22 cellular contexts compared by ENCODE assay signal in the genomic region with DNA sequence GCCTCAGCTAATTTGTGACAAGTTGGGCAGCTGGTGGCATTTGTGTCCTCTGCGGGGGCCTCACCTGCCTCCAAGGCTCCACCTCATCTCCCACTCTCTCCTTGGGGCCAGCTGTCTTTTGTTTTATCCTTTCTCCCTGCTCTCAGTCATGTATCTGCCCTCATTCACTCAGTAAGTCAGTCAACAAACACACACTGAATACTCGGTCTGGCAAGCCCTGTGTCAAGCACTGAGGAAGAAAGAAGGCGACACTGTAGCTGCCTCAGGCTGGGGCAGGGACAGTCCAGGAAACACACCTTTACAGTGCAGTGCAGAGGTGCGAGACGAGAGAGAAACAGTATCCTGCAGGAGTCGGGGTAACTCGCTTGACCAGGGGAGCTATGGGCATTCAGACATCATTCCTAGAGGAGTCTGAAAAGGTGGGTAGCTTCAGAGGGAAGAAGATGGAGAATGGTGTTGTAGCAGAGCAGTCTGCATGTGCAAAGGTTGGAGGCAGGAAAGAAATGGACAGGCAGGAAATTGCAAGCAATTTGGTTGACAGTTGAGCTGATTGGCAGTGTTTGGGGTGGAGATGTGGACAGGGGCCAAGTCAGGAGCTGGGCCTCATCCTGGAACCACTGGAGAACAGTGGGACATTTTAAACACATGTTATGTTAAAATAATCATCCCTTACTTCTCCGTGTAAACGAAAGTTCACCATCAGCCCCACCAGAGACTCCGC. TPM values are rescaled to one million over a fixed set of nuclear protein-coding genes. Genes with fewer than 3 reads are reported as not detected.
DNase-seq lines count a peak whose midpoint lies in the region; ATAC-seq, FAIRE-seq and TF ChIP-seq lines count a peak whose summit lies in the region.
"Had no signal": no experiment of that assay in that cellular context is flagged by ENCODE, and none has a peak within 500 bp of the region (broad histone marks: within the 10 kb centered on the region; RNA-seq: fewer than 3 reads in every experiment).

No MANE protein-coding gene starts in this region.

- H3K36me3 ChIP-seq in bronchial epithelial cell (ENCODE audit: control insufficient read depth, insufficient read depth, low read length) = no peaks in the 10 kb centered on the region

- no peak overlapping the region for H3K4me3 Mint-ChIP-seq in progenitor cell of endocrine pancreas (ENCODE audit: low read depth)
- H3K4me3 Mint-ChIP-seq: activated naive CD8-positive, alpha-beta T cell treated with anti-CD3 and anti-CD28 coated beads for 36 hours; activated T-helper 1 cell treated with anti-CD3 and anti-CD28 coated beads, Interleukin-12 subunit alpha, Interleukin-12 subunit beta, Interleukin-2, Interleukin-4 antibody, amounts not matched to agents 30 ng/mL and 10 ng/mL and 1 ng/mL, durations not matched to agents 14 hours and 24 hours and 36 hours; GM23338; T-helper 17 cell had no signal

- peak overlapping the region; percentile 99 for H3K27ac Mint-ChIP-seq in progenitor cell of endocrine pancreas
- H3K27ac Mint-ChIP-seq: activated naive CD8-positive, alpha-beta T cell treated with anti-CD3 and anti-CD28 coated beads for 36 hours; activated T-helper 1 cell treated with anti-CD3 and anti-CD28 coated beads, Interleukin-12 subunit alpha, Interleukin-12 subunit beta, Interleukin-2, Interleukin-4 antibody, amounts not matched to agents 30 ng/mL and 10 ng/mL and 1 ng/mL, durations not matched to agents 14 hours and 24 hours and 36 hours; GM23338; T-helper 17 cell had no signal

- FAIRE-seq in bronchial epithelial cell (lab: Jason Lieb, UNC) = peak; percentile 70
- FAIRE-seq: GM18507 had no signal

- intact Hi-C loops in left colon (cut with DNase I, micrococcal nuclease) = no loop called here

- no peak overlapping the region for H3K4me3 ChIP-seq in bronchial epithelial cell (ENCODE audit: low read depth, low read length)
- H3K4me3 ChIP-seq: GM23338 had no signal

- peaks cover 74% of the 10 kb centered on the region for H3K4me1 Mint-ChIP-seq in progenitor cell of endocrine pancreas (ENCODE audit: low read depth)
- H3K4me1 Mint-ChIP-seq: activated naive CD8-positive, alpha-beta T cell treated with anti-CD3 and anti-CD28 coated beads for 36 hours had no signal

- ATAC-seq in left colon (peak; percentile 65), GM19455 (IDR thresholded peaks at IDR 0.05; ENCODE audit: unreplicated experiment) (no peak), GM18907 (IDR thresholded peaks at IDR 0.05; ENCODE audit: unreplicated experiment) (no peak), esophagus mucosa (no peak)
- ATAC-seq: T-helper 17 cell had no signal

- H3K36me3 Mint-ChIP-seq in progenitor cell of endocrine pancreas (ENCODE audit: insufficient read depth) = no peaks in the 10 kb centered on the region
- H3K36me3 Mint-ChIP-seq: activated naive CD8-positive, alpha-beta T cell treated with anti-CD3 and anti-CD28 coated beads for 36 hours had no signal

- no peaks in the 10 kb centered on the region for H3K27me3 Mint-ChIP-seq in progenitor cell of endocrine pancreas
- H3K27me3 Mint-ChIP-seq: activated naive CD8-positive, alpha-beta T cell treated with anti-CD3 and anti-CD28 coated beads for 36 hours had no signal

- DNase-seq in bronchial epithelial cell (ENCODE audit: low read depth) (no peak), left colon (peak in 1 of 2 donors; percentile 71), progenitor cell of endocrine pancreas (ENCODE audit: low spot score, unreplicated experiment) (no peak)
- DNase-seq: activated CD8-positive, alpha-beta memory T cell treated with anti-CD3 and anti-CD28 coated beads for 24 hours; activated naive CD8-positive, alpha-beta T cell treated with anti-CD3 and anti-CD28 coated beads for 36 hours; cortex of kidney; foreskin melanocyte; NCI-H1105 treated with DMSO at 0.1 percent for 48 hours; NCI-H526 treated with DMSO at 0.1 percent for 48 hours; stimulated activated CD4-positive, alpha-beta T cell treated with anti-CD3 and anti-CD28 coated beads, Interleukin-2, amount 100 ng/mL, for 24 hours; T-helper 17 cell had no signal

- no peaks in the 10 kb centered on the region for H3K9me3 Mint-ChIP-seq in progenitor cell of endocrine pancreas (ENCODE audit: low read depth)
- H3K9me3 Mint-ChIP-seq: activated naive CD8-positive, alpha-beta T cell treated with anti-CD3 and anti-CD28 coated beads for 36 hours; activated T-helper 1 cell treated with anti-CD3 and anti-CD28 coated beads, Interleukin-12 subunit alpha, Interleukin-12 subunit beta, Interleukin-2, Interleukin-4 antibody, amounts not matched to agents 30 ng/mL and 10 ng/mL and 1 ng/mL, durations not matched to agents 14 hours and 24 hours and 36 hours; GM23338 had no signal

- no peaks in the 10 kb centered on the region for H3K27me3 ChIP-seq in bronchial epithelial cell (ENCODE audit: control insufficient read depth, insufficient read depth, low read length)

- TF ChIP-seq CTCF in bronchial epithelial cell (IDR thresholded peaks at IDR 0.05; ENCODE audit: insufficient read depth, low read length, severe bottlenecking) = no peak
- no peak for TF ChIP-seq CTCF in progenitor cell of endocrine pancreas (IDR thresholded peaks at IDR 0.05; ENCODE audit: unreplicated experiment)

RNA-seq across cellular contexts. Expression of a gene that starts 34.9 kb away (rescaled TPM):
- total RNA-seq in bronchial epithelial cell = not detected in 2 replicates
- total RNA-seq in left colon = under 1 TPM in 1 of 2 donors, not detected in 1; 0.45 TPM
- 33.1 and 34.9 TPM in 2 replicates for total RNA-seq in progenitor cell of endocrine pancreas
- not detected for total RNA-seq in esophagus mucosa
- total RNA-seq: activated naive CD8-positive, alpha-beta T cell treated with anti-CD3 and anti-CD28 coated beads for 36 hours; activated T-helper 1 cell treated with anti-CD3 and anti-CD28 coated beads, Interleukin-12 subunit alpha, Interleukin-12 subunit beta, Interleukin-2, Interleukin-4 antibody, amounts not matched to agents 30 ng/mL and 10 ng/mL and 1 ng/mL, durations not matched to agents 14 hours and 24 hours and 36 hours; Daoy; GM23338; HT1080; LHCN-M2; OCI-LY7; osteoblast; T-helper 17 cell had no signal

RNA-seq across cellular contexts. Expression of a gene that starts 54.9 kb away (rescaled TPM):
- total RNA-seq in bronchial epithelial cell (0.26 TPM in 1 of 2 replicates, not detected in the other), left colon (not detected), progenitor cell of endocrine pancreas (33.0 and 37.4 TPM in 2 replicates), esophagus mucosa (not detected)
- total RNA-seq: activated naive CD8-positive, alpha-beta T cell treated with anti-CD3 and anti-CD28 coated beads for 36 hours; activated T-helper 1 cell treated with anti-CD3 and anti-CD28 coated beads, Interleukin-12 subunit alpha, Interleukin-12 subunit beta, Interleukin-2, Interleukin-4 antibody, amounts not matched to agents 30 ng/mL and 10 ng/mL and 1 ng/mL, durations not matched to agents 14 hours and 24 hours and 36 hours; HT1080; LHCN-M2; OCI-LY7; T-helper 17 cell had no signal

RNA-seq across cellular contexts. Expression of a gene that starts 57.7 kb away (rescaled TPM):
- 0.26 TPM in 1 of 2 replicates, not detected in the other for total RNA-seq in bronchial epithelial cell
- total RNA-seq in left colon = 100 to 1,000 TPM in 1 of 2 donors, 10 to 100 TPM in 1; 71.8 to 119 TPM
- 17.4 and 18.9 TPM in 2 replicates for total RNA-seq in progenitor cell of endocrine pancreas
- 6.0 TPM for total RNA-seq in esophagus mucosa
- total RNA-seq: activated naive CD8-positive, alpha-beta T cell treated with anti-CD3 and anti-CD28 coated beads for 36 hours; activated T-helper 1 cell treated with anti-CD3 and anti-CD28 coated beads, Interleukin-12 subunit alpha, Interleukin-12 subunit beta, Interleukin-2, Interleukin-4 antibody, amounts not matched to agents 30 ng/mL and 10 ng/mL and 1 ng/mL, durations not matched to agents 14 hours and 24 hours and 36 hours; Daoy; LHCN-M2; OCI-LY7; T-helper 17 cell had no signal

Comparison
In these comparisons a context has a peak if more than half of its experiments do, and no peak if none do; other contexts are left out.
1. RNA of a gene that starts 34.9 kb away (total RNA-seq): 33.1 to 34.9 TPM in progenitor cell of endocrine pancreas; 0.45 TPM in left colon, not detected in bronchial epithelial cell and not detected in esophagus mucosa (single experiment); every median in the first group is over 10 times any median in the second.
2. RNA of a gene that starts 54.9 kb away (total RNA-seq): 33.0 to 37.4 TPM in progenitor cell of endocrine pancreas; 0.26 TPM in bronchial epithelial cell, not detected in left colon and not detected in esophagus mucosa (single experiment); every median in the first group is over 10 times any median in the second.